Comparison of ENCODE assay signal across 1 cellular context in the genomic region with DNA sequence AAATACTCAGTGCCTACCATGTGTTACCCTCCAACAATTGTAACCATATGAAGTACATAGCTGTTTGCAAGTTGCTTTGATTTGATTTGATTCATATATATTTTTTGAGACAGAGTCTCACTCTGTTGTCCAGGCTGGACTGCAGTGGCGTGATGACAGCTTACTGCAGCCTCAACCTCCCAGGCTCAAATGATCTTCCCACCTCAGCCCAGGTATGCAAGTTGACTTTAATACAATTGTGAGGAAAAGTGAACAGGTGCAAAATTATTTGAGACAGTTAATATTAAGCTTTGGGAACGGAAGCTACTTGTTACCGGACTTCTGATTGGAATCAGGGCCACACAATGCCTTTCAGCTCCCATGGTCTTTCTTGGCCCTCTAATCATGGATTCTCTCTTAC.
A peak's percentile ranks its signal among the peaks of the same experiment; 100 is the strongest.
TF ChIP-seq lines count a peak whose summit lies in the region.

No MANE protein-coding gene starts in this region.

TF ChIP-seq in K562, 482 proteins besides CTCF, POLR2A, EP300 and RAD21:
- TF ChIP-seq, protein P1, sequence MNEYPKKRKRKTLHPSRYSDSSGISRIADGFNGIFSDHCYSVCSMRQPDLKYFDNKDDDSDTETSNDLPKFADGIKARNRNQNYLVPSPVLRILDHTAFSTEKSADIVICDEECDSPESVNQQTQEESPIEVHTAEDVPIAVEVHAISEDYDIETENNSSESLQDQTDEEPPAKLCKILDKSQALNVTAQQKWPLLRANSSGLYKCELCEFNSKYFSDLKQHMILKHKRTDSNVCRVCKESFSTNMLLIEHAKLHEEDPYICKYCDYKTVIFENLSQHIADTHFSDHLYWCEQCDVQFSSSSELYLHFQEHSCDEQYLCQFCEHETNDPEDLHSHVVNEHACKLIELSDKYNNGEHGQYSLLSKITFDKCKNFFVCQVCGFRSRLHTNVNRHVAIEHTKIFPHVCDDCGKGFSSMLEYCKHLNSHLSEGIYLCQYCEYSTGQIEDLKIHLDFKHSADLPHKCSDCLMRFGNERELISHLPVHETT (CRISPR knock-in tag; conservative IDR thresholded peaks at IDR 0.05 in 1 of 2, IDR thresholded peaks at IDR 0.05 in 1 of 2): 0 out of 4 replicates have a peak, but pooled peaks of 1 of the 2 experiments have one; percentile 9
- TF ChIP-seq CSDE1 (IDR thresholded peaks at IDR 0.05): no peak
- TF ChIP-seq ZNF121 (CRISPR knock-in tag; conservative IDR thresholded peaks at IDR 0.05): peak; percentile 74; the same call in 1 of the 2 replicates
